Comparison of ENCODE assay signal across 24 cellular contexts in the genomic region with DNA sequence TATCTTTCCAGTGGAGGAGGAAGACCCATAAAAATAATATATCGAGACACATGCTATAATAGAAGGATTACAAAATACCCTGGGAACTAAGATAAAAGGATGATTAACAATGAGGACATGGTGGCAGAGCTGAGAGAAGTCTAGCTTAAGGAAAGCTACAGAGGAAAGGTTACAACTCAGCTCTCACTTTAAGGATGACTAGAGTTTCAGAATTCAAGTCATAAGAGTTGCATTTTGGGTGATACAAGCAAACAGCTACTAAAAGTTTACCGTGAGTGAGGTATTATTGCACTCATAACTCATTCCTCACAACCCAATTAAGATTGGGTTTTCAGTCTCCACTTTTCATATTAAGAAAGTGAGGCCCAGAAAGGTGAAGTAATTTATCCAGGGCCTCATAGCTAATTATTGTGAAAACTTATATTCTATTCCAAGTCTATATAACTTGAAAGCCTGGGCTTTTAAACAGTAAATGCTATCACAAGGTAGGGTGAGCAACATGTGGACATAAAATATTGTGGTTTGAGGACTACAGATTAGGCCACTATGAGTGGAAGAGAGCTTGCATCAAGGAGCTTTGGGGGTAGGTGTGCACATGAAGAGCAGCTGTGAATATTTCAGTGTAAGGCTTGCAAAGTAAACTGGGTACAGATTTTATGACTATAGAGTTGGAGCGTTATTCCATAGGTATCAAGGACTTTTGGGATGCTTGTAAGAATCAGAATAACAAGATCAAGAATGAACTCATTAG. TPM values are rescaled to one million over a fixed set of nuclear protein-coding genes. Genes with fewer than 3 reads are reported as not detected.
"Had no signal": no experiment of that assay in that cellular context is flagged by ENCODE, and none has a peak within 500 bp of the region (broad histone marks: within the 10 kb centered on the region; RNA-seq: fewer than 3 reads in every experiment).

No MANE protein-coding gene starts in this region.

- H3K4me3 ChIP-seq: dorsolateral prefrontal cortex, lower lobe of right lung, pancreas, right atrium auricular region, smooth muscle cell, stomach, thyroid gland had no signal

- DNase-seq: dorsolateral prefrontal cortex; effector CD4-positive, alpha-beta T cell; head of caudate nucleus; left ventricle myocardium superior; lower lobe of right lung; naive thymus-derived CD8-positive, alpha-beta T cell; pancreas; stimulated activated CD4-positive, alpha-beta T cell treated with anti-CD3 and anti-CD28 coated beads, Interleukin-12 subunit alpha, Interleukin-12 subunit beta, amount 100 ng/mL, for 4 hours; stimulated activated CD4-positive, alpha-beta T cell treated with anti-CD3 and anti-CD28 coated beads, Interleukin-1b, Interleukin-23, amount 100 ng/mL, for 48 hours; stimulated activated CD4-positive, alpha-beta T cell treated with anti-CD3 and anti-CD28 coated beads, Interleukin-4, amount 100 ng/mL, for 1 hour; stimulated activated CD8-positive, alpha-beta memory T cell treated with anti-CD3 and anti-CD28 coated beads, Interleukin-4, amount 100 ng/mL, for 48 hours; stimulated activated naive CD4-positive, alpha-beta T cell treated with Interleukin-2 at 50 U/mL for 16 hours; stomach; thyroid gland had no signal

- H3K9me3 Mint-ChIP-seq: naive thymus-derived CD8-positive, alpha-beta T cell; neural crest cell; type B pancreatic cell had no signal

- H3K27me3 Mint-ChIP-seq: progenitor cell of endocrine pancreas, type B pancreatic cell had no signal

- H3K9me3 ChIP-seq: lower lobe of right lung, neutrophil, pancreas, right atrium auricular region, stomach, thyroid gland had no signal

- H3K4me1 ChIP-seq: lower lobe of right lung, pancreas, right atrium auricular region, thyroid gland had no signal

- H3K4me3 Mint-ChIP-seq: naive thymus-derived CD8-positive, alpha-beta T cell; neural crest cell; type B pancreatic cell had no signal

- ATAC-seq: left ventricle myocardium superior; lower lobe of right lung; naive thymus-derived CD8-positive, alpha-beta T cell; pancreas; sciatic nerve had no signal

- H3K27ac Mint-ChIP-seq: naive thymus-derived CD8-positive, alpha-beta T cell; progenitor cell of endocrine pancreas; type B pancreatic cell had no signal

- H3K36me3 ChIP-seq: lower lobe of right lung, neutrophil, pancreas, right atrium auricular region, stomach, thyroid gland had no signal

- H3K4me1 Mint-ChIP-seq: naive thymus-derived CD8-positive, alpha-beta T cell had no signal

- FAIRE-seq: frontal cortex, keratinocyte, pancreas had no signal

- H3K27ac ChIP-seq: lower lobe of right lung, neutrophil, pancreas, right atrium auricular region, stomach, thyroid gland had no signal

- H3K4me2 ChIP-seq: smooth muscle cell had no signal

- H3K27me3 ChIP-seq: dorsolateral prefrontal cortex, neutrophil, pancreas, right atrium auricular region, stomach, thyroid gland had no signal

RNA-seq across cellular contexts. Expression of gene JAKMIP2, which starts 28.0 kb away (rescaled TPM):
- total RNA-seq: myocyte had no signal
